28 cellular contexts compared by ENCODE assay signal in genomic region chr19:50983625-50984292, GRCh38. TPM values are rescaled to one million over a fixed set of nuclear protein-coding genes. Genes with fewer than 3 reads are reported as not detected.
DNase-seq lines count a peak whose midpoint lies in the region; ATAC-seq and TF ChIP-seq lines count a peak whose summit lies in the region.
"Had no signal": no experiment of that assay in that cellular context is flagged by ENCODE, and none has a peak within 500 bp of the region (broad histone marks: within the 10 kb centered on the region; RNA-seq: fewer than 3 reads in every experiment).

KLK7 (minus strand) TSS chr19:50983917; CDS start chr19:50982399, 1,518 bp downstream.

- no peak within 1 kb of the TSS for H3K27ac ChIP-seq in foreskin keratinocyte
- H3K27ac ChIP-seq in neural progenitor cell: no peak within 1 kb of the TSS
- H3K27ac ChIP-seq in transverse colon: no peak within 1 kb of the TSS
- H3K27ac ChIP-seq: BLaER1, left ventricle myocardium inferior, SK-N-MC had no signal

- H3K4me3 ChIP-seq in MG63 (peak within 1 kb of the TSS; percentile 21), neural progenitor cell (no peak within 1 kb of the TSS), transverse colon (no peak within 1 kb of the TSS)
- H3K4me3 ChIP-seq: BLaER1, left ventricle myocardium inferior, mucosa of descending colon, SK-N-MC had no signal

- H3K9me3 Mint-ChIP-seq in Calu3 (ENCODE audit: low read depth, unreplicated experiment) (no peaks in the 10 kb centered on the region), neural progenitor cell (peaks cover 4% of the 10 kb centered on the region), chondrocyte (ENCODE audit: low read depth) (peaks cover 9% of the 10 kb centered on the region)
- H3K9me3 Mint-ChIP-seq: activated CD4-positive, alpha-beta memory T cell treated with anti-CD3 and anti-CD28 coated beads, Interleukin-2, amount 10 ng/mL, durations not matched to agents 7 days and 5 days; activated T-cell treated with anti-CD3 and anti-CD28 coated beads, Interleukin-2, amount 50 U/mL, for 24 hours; T-helper 2 cell treated with Interferon-gamma antibody and Interleukin-4, amounts not matched to agents 5 μg/mL and 100 μg/mL, for 36 hours had no signal

- H3K36me3 ChIP-seq in MG63 (no peaks in the 10 kb centered on the region), neural progenitor cell (no peaks in the 10 kb centered on the region), transverse colon (no peaks in the 10 kb centered on the region)
- H3K36me3 ChIP-seq: BLaER1, left ventricle myocardium inferior had no signal

- no peak within 1 kb of the TSS for H3K9ac ChIP-seq in neural progenitor cell
- H3K9ac ChIP-seq: BLaER1 had no signal

- ATAC-seq in foreskin keratinocyte (peak; percentile 40), GM21576 (IDR thresholded peaks at IDR 0.05; ENCODE audit: unreplicated experiment) (no peak)
- ATAC-seq: mucosa of descending colon had no signal

- 22% methylated on average over 26 of the region's 28 CpGs; no CpG with 5 or more reads in 1 of the 2 donors for whole genome bisulfite sequencing in transverse colon (ENCODE audit: low coverage in 1 of 2), 2 donors

- peaks cover 7% of the 10 kb centered on the region for H3K4me1 ChIP-seq in foreskin keratinocyte
- H3K4me1 ChIP-seq in neural progenitor cell: peaks cover 3% of the 10 kb centered on the region
- H3K4me1 ChIP-seq in transverse colon: no peaks in the 10 kb centered on the region
- H3K4me1 ChIP-seq: BLaER1, left ventricle myocardium inferior had no signal

- intact Hi-C loops in Calu3 (cut with micrococcal nuclease; ENCODE audit: unreplicated experiment) (no loop called here), transverse colon (cut with DNase I; ENCODE audit: low total_unique reads) (no loop called here)

- H3K4me3 Mint-ChIP-seq in Calu3 (ENCODE audit: low read depth, unreplicated experiment) (peak within 1 kb of the TSS; percentile 45), neural progenitor cell (no peak within 1 kb of the TSS), chondrocyte (ENCODE audit: unreplicated experiment) (no peak within 1 kb of the TSS)
- H3K4me3 Mint-ChIP-seq: activated CD4-positive, alpha-beta memory T cell treated with anti-CD3 and anti-CD28 coated beads, Interleukin-2, amount 10 ng/mL, durations not matched to agents 7 days and 5 days; activated T-cell treated with anti-CD3 and anti-CD28 coated beads, Interleukin-2, amount 50 U/mL, for 24 hours; T-helper 2 cell treated with Interferon-gamma antibody and Interleukin-4, amounts not matched to agents 5 μg/mL and 100 μg/mL, for 36 hours had no signal

- CTCF ChIA-PET in Calu3 (lab: Charles Lee): no interaction called here

- no peak for TF ChIP-seq EP300 in transverse colon (IDR thresholded peaks at IDR 0.05; ENCODE audit: low read depth)

- DNase-seq in Calu3: no peak
- DNase-seq in MG63: peak; percentile 62
- no peak for DNase-seq in foreskin keratinocyte
- DNase-seq in neural progenitor cell (ENCODE audit: low spot score): no peak
- DNase-seq in chondrocyte (ENCODE audit: low spot score): no peak
- DNase-seq in G401 (ENCODE audit: low spot score): no peak
- no peak for DNase-seq in transverse colon
- DNase-seq: activated CD4-positive, alpha-beta memory T cell treated with anti-CD3 and anti-CD28 coated beads, Interleukin-2, amount 10 ng/mL, durations not matched to agents 7 days and 5 days; activated naive CD4-positive, alpha-beta T cell; activated T-cell treated with anti-CD3 and anti-CD28 coated beads, Interleukin-2, amount 50 U/mL, for 24 hours; amniotic stem cell; dermis blood vessel endothelial cell; DMS 273 treated with DMSO at 0.1 percent for 48 hours; hypothalamus; left ventricle myocardium inferior; mucosa of descending colon; NCI-H1105; NCI-H2081 treated with DMSO at 0.1 percent for 48 hours; NK-92 treated with Interleukin-12 subunit alpha and Interleukin-12 subunit beta, amount 100 ng/mL, for 24 hours had no signal

- BruUV-seq in Calu3 (replicated peaks; lab: Mats Ljungman, UMichigan): no TSS peak

- H3K27me3 ChIP-seq in MG63: peaks cover 23% of the 10 kb centered on the region
- peaks cover 6% of the 10 kb centered on the region for H3K27me3 ChIP-seq in foreskin keratinocyte
- H3K27me3 ChIP-seq in neural progenitor cell: peaks cover 59% of the 10 kb centered on the region
- H3K27me3 ChIP-seq in transverse colon: peaks cover 40% of the 10 kb centered on the region

- no peaks in the 10 kb centered on the region for H4K20me1 ChIP-seq in neural progenitor cell (ENCODE audit: low read depth)
- H4K20me1 ChIP-seq: BLaER1 had no signal

- TF ChIP-seq CTCF in Calu3 (IDR thresholded peaks at IDR 0.05; ENCODE audit: unreplicated experiment) (no peak), foreskin keratinocyte (conservative IDR thresholded peaks at IDR 0.05) (no peak), neural progenitor cell (IDR thresholded peaks at IDR 0.05) (no peak), chondrocyte (IDR thresholded peaks at IDR 0.05) (no peak), transverse colon (IDR thresholded peaks at IDR 0.05) (no peak)

- H3F3A ChIP-seq in neural progenitor cell (ENCODE audit: low read depth): no peaks in the 10 kb centered on the region

- H3K27me3 Mint-ChIP-seq in Calu3 (ENCODE audit: unreplicated experiment): peaks cover 18% of the 10 kb centered on the region
- peaks cover 15% of the 10 kb centered on the region for H3K27me3 Mint-ChIP-seq in neural progenitor cell (ENCODE audit: insufficient read depth, low read depth)
- peaks cover 8% of the 10 kb centered on the region for H3K27me3 Mint-ChIP-seq in chondrocyte (ENCODE audit: low read depth)

- peaks cover 29% of the 10 kb centered on the region for H3K4me1 Mint-ChIP-seq in Calu3 (ENCODE audit: low read depth, unreplicated experiment)
- peaks cover 9% of the 10 kb centered on the region for H3K4me1 Mint-ChIP-seq in neural progenitor cell
- no peaks in the 10 kb centered on the region for H3K4me1 Mint-ChIP-seq in chondrocyte (ENCODE audit: low read depth)
- H3K4me1 Mint-ChIP-seq: activated CD4-positive, alpha-beta memory T cell treated with anti-CD3 and anti-CD28 coated beads, Interleukin-2, amount 10 ng/mL, durations not matched to agents 7 days and 5 days had no signal

- H3K4me2 ChIP-seq in neural progenitor cell: peak within 1 kb of the TSS; percentile 35
- H3K4me2 ChIP-seq: BLaER1 had no signal

- H2AFZ ChIP-seq in neural progenitor cell (replicated peaks): peak within 1 kb of the TSS; percentile 72

- no peak for TF ChIP-seq POLR2A in transverse colon (IDR thresholded peaks at IDR 0.05)

- H3K36me3 Mint-ChIP-seq in Calu3 (ENCODE audit: insufficient read depth, unreplicated experiment): no peaks in the 10 kb centered on the region
- no peaks in the 10 kb centered on the region for H3K36me3 Mint-ChIP-seq in neural progenitor cell
- H3K36me3 Mint-ChIP-seq in chondrocyte (ENCODE audit: low read depth): no peaks in the 10 kb centered on the region

- H3K27ac Mint-ChIP-seq in Calu3 (ENCODE audit: unreplicated experiment) (no peak within 1 kb of the TSS), neural progenitor cell (no peak within 1 kb of the TSS), chondrocyte (ENCODE audit: unreplicated experiment) (no peak within 1 kb of the TSS)
- H3K27ac Mint-ChIP-seq: activated CD4-positive, alpha-beta memory T cell treated with anti-CD3 and anti-CD28 coated beads, Interleukin-2, amount 10 ng/mL, durations not matched to agents 7 days and 5 days; activated T-cell treated with anti-CD3 and anti-CD28 coated beads, Interleukin-2, amount 50 U/mL, for 24 hours; T-helper 2 cell treated with Interferon-gamma antibody and Interleukin-4, amounts not matched to agents 5 μg/mL and 100 μg/mL, for 36 hours had no signal

- in situ Hi-C loops in G401 (cut with HindIII; ENCODE audit: low sequenced_read_pairs) (no loop called here), transverse colon (cut with MboI; ENCODE audit: low pct_ligation_motif_present in 1 of 4, low pct_unique_long_range_greater_than_20kb in 1 of 4, low sequenced_read_pairs in 3 of 4) (no loop called here)

- no peaks in the 10 kb centered on the region for H3K79me2 ChIP-seq in neural progenitor cell (ENCODE audit: low read depth)

- peaks cover 2% of the 10 kb centered on the region; the same call in 1 of the 2 replicates for H3K9me3 ChIP-seq in MG63
- H3K9me3 ChIP-seq in neural progenitor cell (ENCODE audit: low read depth): no peaks in the 10 kb centered on the region
- no peaks in the 10 kb centered on the region for H3K9me3 ChIP-seq in transverse colon
- H3K9me3 ChIP-seq: BLaER1, left ventricle myocardium inferior, mucosa of descending colon had no signal

RNA-seq across cellular contexts. Expression of gene KLK7, which starts in this region (rescaled TPM):
- total RNA-seq in Calu3 (2022) (6.5 and 7.9 TPM in 2 replicates), foreskin keratinocyte (6.3 and 8.1 TPM in 2 replicates), neural progenitor cell (ENCODE audit: low replicate concordance) (0.28 and 0.36 TPM in 2 replicates), chondrocyte (not detected in 3 replicates), transverse colon (not detected)
- 17.9 and 31.4 TPM in 2 replicates for total RNA-seq in MG63 (2014; rRNA removed; shearing (Covaris generic); ENCODE audit: low replicate concordance)
- 6.3 and 6.4 TPM in 2 replicates for polyA plus RNA-seq in foreskin keratinocyte
- total RNA-seq in G401 (2014; rRNA removed; shearing (Covaris generic)): not detected in 2 replicates
- total RNA-seq: activated CD4-positive, alpha-beta memory T cell treated with anti-CD3 and anti-CD28 coated beads, Interleukin-2, amount 10 ng/mL, durations not matched to agents 7 days and 5 days; frontal cortex; HT1080; left ventricle myocardium inferior; LHCN-M2; mucosa of descending colon; NCI-H460; RPMI7951 had no signal
